8 cellular contexts compared by ENCODE assay signal in genomic region chr17:47720754-47721533, GRCh38. TPM values are rescaled to one million over a fixed set of nuclear protein-coding genes. Genes with fewer than 3 reads are reported as not detected.
DNase-seq lines count a peak whose midpoint lies in the region; ATAC-seq, FAIRE-seq and TF ChIP-seq lines count a peak whose summit lies in the region.

No MANE protein-coding gene starts in this region.

- H3K9me3 Mint-ChIP-seq in HFFc6 = no peaks in the 10 kb centered on the region

- in situ Hi-C loops in GM12878 (cut with MboI) = no loop called here

- H3K4me1 ChIP-seq in BE2C = peaks cover 5% of the 10 kb centered on the region; the same call in 1 of the 2 replicates
- H3K4me1 ChIP-seq in GM12878 (ENCODE audit: control insufficient read depth, insufficient read depth, low read length) = peaks cover 63% of the 10 kb centered on the region

- no peak overlapping the region for H2AFZ ChIP-seq in GM12878 (ENCODE audit: control insufficient read depth, low read depth, low read length)

- no peaks in the 10 kb centered on the region for H3K36me3 Mint-ChIP-seq in HFFc6 (ENCODE audit: low read depth)

- no peaks in the 10 kb centered on the region for H3K27me3 ChIP-seq in BE2C
- peaks cover 0 to 5% of the 10 kb centered on the region in 2 experiments; a peak in 3 of 4 replicates for H3K27me3 ChIP-seq in GM12878 (replicated peaks in 1 of 2; ENCODE audit: control insufficient read depth in 2 of 2, insufficient read depth in 2 of 2, low read length in 1 of 2)

- CTCF ChIA-PET in GM12878 (lab: Yijun Ruan, JAX) = interaction anchor here (1.0 kb wide), 1 partner anchor 22 kb away, joined by 3 read pairs; no protein-coding TSS in a partner anchor

- peak overlapping the region; percentile 43; the same call in 1 of the 2 replicates for H3K4me3 Mint-ChIP-seq in HFFc6

- no peak overlapping the region for H3K9ac ChIP-seq in GM12878 (ENCODE audit: control insufficient read depth, insufficient read depth, low read length)

- SMC1A ChIA-PET in GM12878 (lab: Charles Lee; ENCODE audit: uncharacterized antibody, unreplicated experiment) = interaction anchor here (1.0 to 2.4 kb wide), 2 partner anchors 11 to 20 kb away, joined by 4 to 13 read pairs; partner anchors contain the start of gene TBX21

- H3K27me3 Mint-ChIP-seq in HFFc6 (ENCODE audit: insufficient read depth) = peaks cover 68% of the 10 kb centered on the region

- TF ChIP-seq EP300 in GM12878 (IDR thresholded peaks at IDR 0.05; ENCODE audit: borderline replicate concordance in 1 of 2, control insufficient read depth in 1 of 2, low read depth in 2 of 2, low read length in 2 of 2) = no peak

- no TSS peak for BruUV-seq in GM12878 (replicated peaks; lab: Mats Ljungman, UMichigan)

- H4K20me1 ChIP-seq in GM12878 (ENCODE audit: control insufficient read depth, insufficient read depth) = no peaks in the 10 kb centered on the region; the same call in 1 of the 2 replicates

- H3K4me3 ChIP-seq in BE2C (ENCODE audit: low read depth, low read length) (peak overlapping the region; percentile 36), GM12878 (no peak overlapping the region)

- H3K9me3 ChIP-seq in BE2C = no peaks in the 10 kb centered on the region
- H3K9me3 ChIP-seq in GM12878 (replicated peaks; ENCODE audit: control insufficient read depth, insufficient read depth, low read length) = no peaks in the 10 kb centered on the region

- H3K27ac Mint-ChIP-seq in HFFc6 = no peak overlapping the region

- TF ChIP-seq CTCF in BE2C (IDR thresholded peaks at IDR 0.05; ENCODE audit: low read depth, low read length) (no peak), HFFc6 (IDR thresholded peaks at IDR 0.05) (no peak), VCaP (conservative IDR thresholded peaks at IDR 0.05) (peak; percentile 22), GM12878 (IDR thresholded peaks at IDR 0.05 in 2 of 3, conservative IDR thresholded peaks at IDR 0.05 in 1 of 3; ENCODE audit: control insufficient read depth in 2 of 3, extremely low read depth in 1 of 3, insufficient read depth in 1 of 3, low read depth in 3 of 3, low read length in 3 of 3) (no peak)

- FAIRE-seq in GM12878 (lab: Jason Lieb, UNC) = no peak

- peaks cover 52% of the 10 kb centered on the region for H3K4me1 Mint-ChIP-seq in HFFc6 (ENCODE audit: low read depth)

- ATAC-seq in GM12878 = peak; percentile 71

- no peak for TF ChIP-seq POLR2A in GM12878 (IDR thresholded peaks at IDR 0.05; ENCODE audit: low read depth, low read length)

- intact Hi-C loops in GM12878 (cut with micrococcal nuclease; ENCODE audit: unreplicated experiment) = no loop called here

- H3K4me2 ChIP-seq in GM12878 (ENCODE audit: control insufficient read depth, insufficient read depth) = peak overlapping the region; percentile 49

- H3K27ac ChIP-seq in VCaP = no peak overlapping the region; the same call in 1 of the 2 replicates
- no peak overlapping the region for H3K27ac ChIP-seq in GM12878 (ENCODE audit: control insufficient read depth, insufficient read depth)

- DNase-seq in BE2C (peak; percentile 40), HFFc6 (peak; percentile 49), GM12878 (ENCODE audit: low read depth, low spot score) (no peak), SW480 (ENCODE audit: low spot score) (no peak), NCI-H1694 treated with DMSO at 0.1 percent for 48 hours (lab: John Stamatoyannopoulos, UW) (no peak), NCI-H1092 treated with DMSO at 0.1 percent for 48 hours (lab: John Stamatoyannopoulos, UW) (no peak)
- DNase-seq in stimulated activated CD4-positive, alpha-beta T cell treated with anti-CD3 and anti-CD28 coated beads, Interleukin-1b, Interleukin-23, amount 100 ng/mL, for 1 hour (ENCODE audit: low read depth in 2 of 2) = peak; percentile 78 to 91

- no peaks in the 10 kb centered on the region for H3K36me3 ChIP-seq in BE2C
- no peaks in the 10 kb centered on the region for H3K36me3 ChIP-seq in GM12878 (ENCODE audit: control insufficient read depth in 2 of 2, insufficient read depth in 2 of 2, low read length in 1 of 2)

- H3K79me2 ChIP-seq in GM12878 (ENCODE audit: control insufficient read depth, insufficient read depth, low read length) = no peaks in the 10 kb centered on the region

- no peak for TF ChIP-seq RAD21 in GM12878 (IDR thresholded peaks at IDR 0.05; ENCODE audit: insufficient read depth, low read depth, low read length)

- WGBS in GM12878 (ENCODE audit: insufficient coverage, insufficient replicate concordance, low lambda C conversion rate, missing lambda C conversion rate) = 29% methylated on average over 35 of the region's 36 CpGs

- POLR2A ChIA-PET in GM12878 (lab: Charles Lee) = no interaction called here

- RAD21 ChIA-PET in GM12878 (lab: Charles Lee; ENCODE audit: unreplicated experiment) = no interaction called here

TF ChIP-seq in GM12878, 131 proteins besides CTCF, POLR2A, EP300 and RAD21 (continues in another document):
- no peak for TF ChIP-seq ESRRA (IDR thresholded peaks at IDR 0.05; ENCODE audit: low read length)
- no peak for TF ChIP-seq ZNF592 (IDR thresholded peaks at IDR 0.05)
- no peak for TF ChIP-seq ZZZ3 (IDR thresholded peaks at IDR 0.05; ENCODE audit: control insufficient read depth, insufficient read length, low read depth)

RNA-seq across cellular contexts. Expression of gene TBX21, which starts 12.1 kb away (rescaled TPM):
- polyA plus RNA-seq in BE2C (2012; ENCODE audit: insufficient read depth, insufficient read length, low read depth) = not detected
- not detected for total RNA-seq in HFFc6 (2021; fragmentation: NEBNext Ultra II Directional; extraction: Animal tissue kit (Norgen Biotek cat#: 25700))
- total RNA-seq in GM12878 (2013; cell fraction: nucleolus; rRNA removed) = 7.7 and 9.6 TPM in 2 replicates
- total RNA-seq in GM12878 (2014; rRNA removed) = 7.9 and 8.4 TPM in 2 replicates
- total RNA-seq in GM12878 (2014; rRNA removed; fragmentation: Illumina TruSeq; extraction: Trizol) = 3.2 and 4.1 TPM in 2 replicates
- total RNA-seq in GM12878 (2021) = 8.3 and 9.5 TPM in 2 replicates
- 2.3 TPM for polyA plus RNA-seq in GM12878 (2011; ENCODE audit: low read depth)
- 8.6 and 9.6 TPM in 2 replicates for polyA plus RNA-seq in GM12878 (2011; rRNA removed)
- polyA plus RNA-seq in GM12878 (2011; cell fraction: cytosol; rRNA removed) = 11.3 and 12.2 TPM in 2 replicates
- polyA plus RNA-seq in GM12878 (2011; cell fraction: nucleus; rRNA removed) = 21.6 and 25.3 TPM in 2 replicates
- 4.7 and 7.3 TPM in 2 replicates for polyA plus RNA-seq in GM12878 (2012)
- polyA plus RNA-seq in GM12878 (2014; fragmentation: Illumina TruSeq; extraction: Trizol) = 4.8 and 6.0 TPM in 2 replicates
- polyA plus RNA-seq in GM12878 (2014; fragmentation: Nextera tagmentation; extraction: Ambion mirVana) = 1 to 10 TPM in 1 of 2 experiments, under 1 TPM in 1; 0.63 to 1.8 TPM
- polyA plus RNA-seq in GM12878 (2014; rRNA removed) = 6.0 and 6.3 TPM in 2 replicates
- polyA plus RNA-seq in GM12878 (2016; fragmentation: Nextera tagmentation; extraction: Ambion mirVana) = 1 to 10 TPM; 1.6 to 1.7 TPM
- polyA minus RNA-seq in GM12878 (2011; rRNA and poly(A)+ RNA removed) = 6.6 and 12.4 TPM in 2 replicates
- 6.7 and 10.3 TPM in 2 replicates for polyA minus RNA-seq in GM12878 (2011; cell fraction: cytosol; rRNA and poly(A)+ RNA removed)
- 9.1 and 11.5 TPM in 2 replicates for polyA minus RNA-seq in GM12878 (2011; cell fraction: nucleus; rRNA and poly(A)+ RNA removed)

RNA-seq across cellular contexts. Expression of gene TBKBP1, which starts 27.0 kb away (rescaled TPM):
- 31.1 TPM for polyA plus RNA-seq in BE2C (2012; ENCODE audit: insufficient read depth, insufficient read length, low read depth)
- total RNA-seq in HFFc6 (2021; fragmentation: NEBNext Ultra II Directional; extraction: Animal tissue kit (Norgen Biotek cat#: 25700)) = 1 to 10 TPM; 6.6 to 8.3 (median 7.7) TPM
- total RNA-seq in GM12878 (2013; cell fraction: nucleolus; rRNA removed) = 10.4 and 10.6 TPM in 2 replicates
- total RNA-seq in GM12878 (2014; rRNA removed) (0.11 and 0.23 TPM in 2 replicates), GM12878 (2014; rRNA removed; fragmentation: Illumina TruSeq; extraction: Trizol) (0.18 and 0.85 TPM in 2 replicates), GM12878 (2021) (0.69 and 1.5 TPM in 2 replicates)
- polyA plus RNA-seq in GM12878 (2011; ENCODE audit: low read depth) = 0.79 TPM
- polyA plus RNA-seq in GM12878 (2011; rRNA removed) (2.0 and 2.7 TPM in 2 replicates), GM12878 (2014; fragmentation: Illumina TruSeq; extraction: Trizol) (0.38 TPM in 1 of 2 replicates, not detected in the other), GM12878 (2014; fragmentation: Nextera tagmentation; extraction: Ambion mirVana) (not detected), GM12878 (2014; rRNA removed) (0.74 and 1.4 TPM in 2 replicates), GM12878 (2016; fragmentation: Nextera tagmentation; extraction: Ambion mirVana) (under 1 TPM in 1 of 2 experiments, not detected in 1; 0.11 TPM)
- 1.9 and 3.5 TPM in 2 replicates for polyA plus RNA-seq in GM12878 (2011; cell fraction: cytosol; rRNA removed)
- polyA plus RNA-seq in GM12878 (2011; cell fraction: nucleus; rRNA removed) = 18.8 and 22.1 TPM in 2 replicates
- polyA plus RNA-seq in GM12878 (2012) = 1.8 and 2.9 TPM in 2 replicates
- polyA minus RNA-seq in GM12878 (2011; rRNA and poly(A)+ RNA removed) = 1.4 and 1.8 TPM in 2 replicates
- 0.94 and 1.1 TPM in 2 replicates for polyA minus RNA-seq in GM12878 (2011; cell fraction: cytosol; rRNA and poly(A)+ RNA removed)
- 1.8 and 2.7 TPM in 2 replicates for polyA minus RNA-seq in GM12878 (2011; cell fraction: nucleus; rRNA and poly(A)+ RNA removed)

Comparison
In these comparisons a context has a peak if more than half of its experiments do, and no peak if none do; other contexts are left out.
1. DNase-seq: peak in BE2C (single experiment), HFFc6 (single experiment) and stimulated activated CD4-positive, alpha-beta T cell treated with anti-CD3 and anti-CD28 coated beads, Interleukin-1b, Interleukin-23, amount 100 ng/mL, for 1 hour (2 of 2); none in GM12878 (single experiment), SW480 (single experiment), NCI-H1694 treated with DMSO at 0.1 percent for 48 hours (single experiment) and NCI-H1092 treated with DMSO at 0.1 percent for 48 hours (single experiment).
2. RNA of gene TBX21, which starts 12.1 kb away (total RNA-seq): 3.2 to 9.6 TPM in GM12878; not detected in HFFc6; every median in the first group is over 4 times any median in the second.